In genomic region chr10:133324857-133325260, GRCh38 we compare ENCODE assay signal across 11 cellular contexts. TPM values are rescaled to one million over a fixed set of nuclear protein-coding genes. Genes with fewer than 3 reads are reported as not detected.
DNase-seq lines count a peak whose midpoint lies in the region; ATAC-seq and TF ChIP-seq lines count a peak whose summit lies in the region.
"Had no signal": no experiment of that assay in that cellular context is flagged by ENCODE, and none has a peak within 500 bp of the region (broad histone marks: within the 10 kb centered on the region; RNA-seq: fewer than 3 reads in every experiment).

No MANE protein-coding gene starts in this region.

- H3K27ac ChIP-seq in HUES48 (ENCODE audit: low read depth, low read length): no peak overlapping the region
- H3K27ac ChIP-seq: foreskin keratinocyte had no signal

- TF ChIP-seq CTCF in BJ (IDR thresholded peaks at IDR 0.05; ENCODE audit: insufficient read depth, low read depth, low read length) (no peak), MCF 10A (IDR thresholded peaks at IDR 0.05; ENCODE audit: unreplicated experiment) (no peak)

- no peak overlapping the region for H3K9ac ChIP-seq in HUES48 (ENCODE audit: low read depth, low read length)

- no peak for DNase-seq in BJ (ENCODE audit: low read depth)
- no peak for DNase-seq in MCF 10A (ENCODE audit: unreplicated experiment)
- DNase-seq in naive B cell: no peak
- DNase-seq in activated CD4-positive, CD25-positive, alpha-beta regulatory T cell treated with anti-CD3 and anti-CD28 coated beads, Interleukin-2, amount 50 U/mL, for 72 hours: no peak
- no peak for DNase-seq in HK-2 (ENCODE audit: unreplicated experiment)
- DNase-seq: foreskin keratinocyte had no signal

- CTCF ChIA-PET in BJ (lab: Yijun Ruan, JAX) (interaction anchor here (1.3 to 2.0 kb wide), 2 partner anchors 9 to 17 kb away, joined by 5 to 6 read pairs; no protein-coding TSS in a partner anchor), MCF 10A (lab: Yijun Ruan, JAX) (interaction anchor here (1.1 kb wide), 1 partner anchor 9 kb away, joined by 3 read pairs; no protein-coding TSS in a partner anchor)

- H3K27me3 Mint-ChIP-seq in MCF 10A (ENCODE audit: insufficient read depth, unreplicated experiment) (peaks cover 31% of the 10 kb centered on the region), naive B cell (peaks cover 27 to 66% (median 55%) of the 10 kb centered on the region in 3 donors)

- peaks cover 5% of the 10 kb centered on the region for H3K4me1 Mint-ChIP-seq in MCF 10A (ENCODE audit: insufficient read depth, unreplicated experiment)
- peaks cover 13 to 22% (median 16%) of the 10 kb centered on the region in 3 donors for H3K4me1 Mint-ChIP-seq in naive B cell

- H3K27me3 ChIP-seq in BJ (ENCODE audit: control insufficient read depth, insufficient read depth, low read length) (peaks cover 8% of the 10 kb centered on the region), HUES48 (ENCODE audit: control insufficient read depth, insufficient read depth, low read length) (peaks cover 51% of the 10 kb centered on the region)

- H3K36me3 ChIP-seq in BJ (ENCODE audit: control insufficient read depth, insufficient read depth, low read length) (no peaks in the 10 kb centered on the region), HUES48 (ENCODE audit: control insufficient read depth, insufficient read depth, low read length) (no peaks in the 10 kb centered on the region)

- intact Hi-C loops in MCF 10A (cut with micrococcal nuclease): loop anchor here (5.0 to 10.0 kb wide), 3 partner anchors 70 to 490 kb away; partner anchors contain the start of gene MTG1

- H3K9me3 ChIP-seq in HUES48 (ENCODE audit: control insufficient read depth, insufficient read depth, low read length): no peaks in the 10 kb centered on the region

- H3K36me3 Mint-ChIP-seq in MCF 10A (ENCODE audit: insufficient read depth, unreplicated experiment) (no peaks in the 10 kb centered on the region), naive B cell (no peaks in the 10 kb centered on the region)

- ATAC-seq in naive B cell (ENCODE audit: low read depth in 2 of 2) (peak; percentile 32 to 35), HG03565 (IDR thresholded peaks at IDR 0.05; ENCODE audit: unreplicated experiment) (no peak), HG02623 (IDR thresholded peaks at IDR 0.05; ENCODE audit: unreplicated experiment) (no peak)

- H3K4me1 ChIP-seq in HUES48 (ENCODE audit: control insufficient read depth, insufficient read depth, low read length): peaks cover 15% of the 10 kb centered on the region
- H3K4me1 ChIP-seq: foreskin keratinocyte had no signal

- H3K9me3 Mint-ChIP-seq in MCF 10A (ENCODE audit: unreplicated experiment) (no peaks in the 10 kb centered on the region), naive B cell (peaks cover 3 to 9% (median 5%) of the 10 kb centered on the region in 7 donors)

- no TSS peak for BruUV-seq in MCF 10A (replicated peaks; lab: Mats Ljungman, UMichigan)

- H3K4me3 ChIP-seq in BJ (ENCODE audit: low read depth, low read length) (peak overlapping the region; percentile 53), HUES48 (ENCODE audit: low read depth, low read length) (peak overlapping the region; percentile 60)

- POLR2A ChIA-PET in BJ (lab: Charles Lee): interaction anchor here (0.6 kb wide), 1 partner anchor 110 kb away, joined by 6 read pairs; no protein-coding TSS in a partner anchor
- POLR2A ChIA-PET in MCF 10A (lab: Yijun Ruan, JAX): no interaction called here

- no peak overlapping the region for H3K27ac Mint-ChIP-seq in MCF 10A (ENCODE audit: low read depth, unreplicated experiment)
- no peak overlapping the region for H3K27ac Mint-ChIP-seq in naive B cell

- peak overlapping the region; percentile 57 for H3K4me3 Mint-ChIP-seq in MCF 10A (ENCODE audit: unreplicated experiment)
- H3K4me3 Mint-ChIP-seq in naive B cell: peak overlapping the region in 7 of 8 donors; percentile 9 to 86 (median 66)

RNA-seq across cellular contexts. Expression of gene CALY, which starts 11.8 kb away (rescaled TPM):
- polyA plus RNA-seq in BJ (2011; rRNA removed): 0.31 and 0.91 TPM in 2 replicates
- polyA minus RNA-seq in BJ (2011; rRNA and poly(A)+ RNA removed): not detected in 2 replicates
- total RNA-seq in MCF 10A (2022): not detected in 2 replicates
- not detected for polyA plus RNA-seq in naive B cell (ENCODE audit: low read depth in 6 of 6)
- total RNA-seq: Daoy, foreskin keratinocyte had no signal
- polyA plus RNA-seq: foreskin keratinocyte had no signal

RNA-seq across cellular contexts. Expression of gene ZNF511, which starts 16.1 kb away (rescaled TPM):
- polyA plus RNA-seq in BJ (2011; rRNA removed): 29.3 and 32.9 TPM in 2 replicates
- polyA minus RNA-seq in BJ (2011; rRNA and poly(A)+ RNA removed): 9.9 and 17.7 TPM in 2 replicates
- 28.9 and 42.7 TPM in 2 replicates for total RNA-seq in MCF 10A (2022)
- polyA plus RNA-seq in naive B cell (ENCODE audit: low read depth in 6 of 6): 10 to 100 TPM; 60.6 to 86.0 (median 75.6) TPM

RNA-seq across cellular contexts. Expression of gene TUBGCP2, which starts 16.2 kb away (rescaled TPM):
- polyA plus RNA-seq in BJ (2011; rRNA removed) (44.2 and 55.8 TPM in 2 replicates), naive B cell (ENCODE audit: low read depth in 6 of 6) (10 to 100 TPM; 19.6 to 36.2 (median 25.9) TPM)
- 47.1 and 73.0 TPM in 2 replicates for polyA minus RNA-seq in BJ (2011; rRNA and poly(A)+ RNA removed)
- 95.9 and 96.2 TPM in 2 replicates for total RNA-seq in MCF 10A (2022)

RNA-seq across cellular contexts. Expression of gene PRAP1, which starts 22.3 kb away (rescaled TPM):
- polyA plus RNA-seq in BJ (2011; rRNA removed) (not detected in 2 replicates), naive B cell (ENCODE audit: low read depth in 6 of 6) (not detected)
- not detected in 2 replicates for polyA minus RNA-seq in BJ (2011; rRNA and poly(A)+ RNA removed)
- not detected in 2 replicates for total RNA-seq in MCF 10A (2022)
- total RNA-seq: Daoy, foreskin keratinocyte, mononuclear cell had no signal
- polyA plus RNA-seq: foreskin keratinocyte had no signal

RNA-seq across cellular contexts. Expression of gene FUOM, which starts 33.0 kb away (rescaled TPM):
- polyA plus RNA-seq in BJ (2011; rRNA removed): 40.6 and 49.8 TPM in 2 replicates
- 6.6 and 7.2 TPM in 2 replicates for polyA minus RNA-seq in BJ (2011; rRNA and poly(A)+ RNA removed)
- 16.6 and 22.6 TPM in 2 replicates for total RNA-seq in MCF 10A (2022)
- polyA plus RNA-seq in naive B cell (ENCODE audit: low read depth in 6 of 6): 10 to 100 TPM; 31.3 to 46.5 (median 42.0) TPM

Comparison
In these comparisons a context has a peak if more than half of its experiments do, and no peak if none do; other contexts are left out.
1. ATAC-seq: peak in naive B cell (2 of 2); none in HG03565 (single experiment) and HG02623 (single experiment).